Comparison of ENCODE assay signal across 11 cellular contexts in genomic region chr1:27000817-27001460, GRCh38. TPM values are rescaled to one million over a fixed set of nuclear protein-coding genes. Genes with fewer than 3 reads are reported as not detected.
A peak's percentile ranks its signal among the peaks of the same experiment; 100 is the strongest.
DNase-seq lines count a peak whose midpoint lies in the region; ATAC-seq and TF ChIP-seq lines count a peak whose summit lies in the region.
"Had no signal": no experiment of that assay in that cellular context is flagged by ENCODE, and none has a peak within 500 bp of the region (broad histone marks: within the 10 kb centered on the region; RNA-seq: fewer than 3 reads in every experiment).

No MANE protein-coding gene starts in this region.

- peaks cover 2% of the 10 kb centered on the region for H3K79me2 ChIP-seq in fibroblast of lung (ENCODE audit: control insufficient read depth, insufficient read depth, low read length)

- H3K4me3 Mint-ChIP-seq in osteocyte (ENCODE audit: unreplicated experiment), result no peak overlapping the region

- peaks cover 70% of the 10 kb centered on the region for H3K4me1 ChIP-seq in RWPE2 (ENCODE audit: insufficient read depth, poor library complexity, severe bottlenecking)
- peaks cover 37% of the 10 kb centered on the region for H3K4me1 ChIP-seq in fibroblast of lung (ENCODE audit: control insufficient read depth, extremely low read depth, insufficient read depth, low read length)

- no peak overlapping the region for H2AFZ ChIP-seq in fibroblast of lung (ENCODE audit: low read length)
- H2AFZ ChIP-seq: PC-9 had no signal

- peaks cover 50% of the 10 kb centered on the region for H3K36me3 ChIP-seq in RWPE2 (ENCODE audit: low read depth)
- H3K36me3 ChIP-seq in fibroblast of lung (ENCODE audit: control insufficient read depth, insufficient read depth, low read length), result peaks cover 2% of the 10 kb centered on the region

- H3K4me3 ChIP-seq in AG04450 (ENCODE audit: low read depth, low read length) (no peak overlapping the region), RWPE2 (ENCODE audit: severe bottlenecking) (no peak overlapping the region), fibroblast of lung (replicated peaks in 1 of 4; ENCODE audit: control extremely low read depth in 1 of 4, insufficient read depth in 1 of 4, low read depth in 3 of 4, low read length in 4 of 4) (no peak overlapping the region)
- H3K4me3 ChIP-seq: PC-9 had no signal

- no peaks in the 10 kb centered on the region for H3K9me3 Mint-ChIP-seq in osteocyte (ENCODE audit: unreplicated experiment)
- H3K9me3 Mint-ChIP-seq: activated B cell treated with CpG ODN at 0.5 μM for 24 hours had no signal

- H3K9me3 ChIP-seq in AG04450 (ENCODE audit: control insufficient read depth, insufficient read depth, low read length) (peaks cover 1% of the 10 kb centered on the region; the same call in 1 of the 2 replicates), RWPE2 (ENCODE audit: severe bottlenecking) (no peaks in the 10 kb centered on the region), fibroblast of lung (ENCODE audit: control insufficient read depth, insufficient read depth, low read depth, low read length) (no peaks in the 10 kb centered on the region)

- no peak for TF ChIP-seq CTCF in AG04450 (IDR thresholded peaks at IDR 0.05; ENCODE audit: low read depth, low read length)
- no peak for TF ChIP-seq CTCF in RWPE2 (IDR thresholded peaks at IDR 0.05; ENCODE audit: poor library complexity, severe bottlenecking)
- no peak for TF ChIP-seq CTCF in fibroblast of lung (conservative IDR thresholded peaks at IDR 0.05 in 1 of 2, IDR thresholded peaks at IDR 0.05 in 1 of 2; ENCODE audit: low read depth in 1 of 2, low read length in 2 of 2)
- TF ChIP-seq CTCF in osteocyte (IDR thresholded peaks at IDR 0.05), result no peak

- H3K4me2 ChIP-seq in fibroblast of lung (ENCODE audit: extremely low read depth, insufficient read depth, low read length), result no peak overlapping the region
- H3K4me2 ChIP-seq: PC-9 had no signal

- CTCF ChIA-PET in AG04450 (lab: Charles Lee), result interaction anchor here (1.1 kb wide), 1 partner anchor 44 kb away, joined by 3 read pairs; no protein-coding TSS in a partner anchor

- H3K36me3 Mint-ChIP-seq in osteocyte (ENCODE audit: unreplicated experiment), result no peaks in the 10 kb centered on the region

- H3K27ac Mint-ChIP-seq in osteocyte (ENCODE audit: unreplicated experiment), result peak overlapping the region; percentile 95

- no peak overlapping the region for H3K9ac ChIP-seq in fibroblast of lung (ENCODE audit: insufficient read depth, low read length)

- no peaks in the 10 kb centered on the region for H4K20me1 ChIP-seq in fibroblast of lung (ENCODE audit: control insufficient read depth, extremely low read depth, insufficient read depth, low read length)

- no peak for ATAC-seq in RWPE2 (ENCODE audit: low read depth)
- ATAC-seq in GM21717 (IDR thresholded peaks at IDR 0.05; ENCODE audit: unreplicated experiment), result no peak
- no peak for ATAC-seq in HG03342 (IDR thresholded peaks at IDR 0.05; ENCODE audit: unreplicated experiment)

- POLR2A ChIA-PET in AG04450 (lab: Yijun Ruan, JAX), result interaction anchor here (1.0 to 1.5 kb wide), 2 partner anchors 11 to 154 kb away, joined by 3 to 12 read pairs; partner anchors contain the start of genes SLC9A1 and TENT5B

- H3K27me3 ChIP-seq in AG04450 (ENCODE audit: control insufficient read depth, insufficient read depth, low read length) (no peaks in the 10 kb centered on the region), RWPE2 (ENCODE audit: insufficient read depth, poor library complexity, severe bottlenecking) (no peaks in the 10 kb centered on the region), fibroblast of lung (ENCODE audit: control insufficient read depth, insufficient read depth, low read length) (no peaks in the 10 kb centered on the region)

- peaks cover 75% of the 10 kb centered on the region for H3K4me1 Mint-ChIP-seq in osteocyte (ENCODE audit: unreplicated experiment)

- H3K27me3 Mint-ChIP-seq in osteocyte (ENCODE audit: unreplicated experiment), result no peaks in the 10 kb centered on the region

- H3K27ac ChIP-seq in AG04450 (ENCODE audit: low read depth, low read length) (peak overlapping the region; percentile 57), RWPE2 (ENCODE audit: poor library complexity, severe bottlenecking) (peak overlapping the region; percentile 98), fibroblast of lung (ENCODE audit: insufficient read depth, low read length) (peak overlapping the region; percentile 84)

- DNase-seq in AG04450 (ENCODE audit: low read depth, low spot score) (no peak), RWPE2 (ENCODE audit: low spot score) (no peak), fibroblast of lung (ENCODE audit: low read depth in 2 of 2) (peak in 1 of 2 donors; percentile 81), osteocyte (ENCODE audit: extremely low spot score, unreplicated experiment) (no peak), amygdala (lab: John Stamatoyannopoulos, UW) (no peak), NCI-H510A (lab: John Stamatoyannopoulos, UW) (no peak)
- DNase-seq: activated B cell treated with CpG ODN at 0.5 μM for 24 hours, NCI-H1694, PC-9 had no signal

RNA-seq across cellular contexts. Expression of gene TRNP1, which starts 7.4 kb away (rescaled TPM):
- 47.1 and 50.7 TPM in 2 replicates for polyA plus RNA-seq in AG04450 (2011; rRNA removed)
- 20.6 and 20.9 TPM in 2 replicates for polyA minus RNA-seq in AG04450 (2011; rRNA and poly(A)+ RNA removed)
- 10.8 and 16.2 TPM in 2 replicates for total RNA-seq in fibroblast of lung
- polyA plus RNA-seq in fibroblast of lung, result 32.6 and 66.9 TPM in 2 replicates
- 27.5 and 54.1 TPM in 2 replicates for polyA plus RNA-seq in fibroblast of lung (2012)
- 9.0 and 25.6 TPM in 2 replicates for polyA minus RNA-seq in fibroblast of lung (ENCODE audit: low replicate concordance)
- 33.7 and 36.3 TPM in 2 replicates for total RNA-seq in osteocyte

RNA-seq across cellular contexts. Expression of gene TENT5B, which starts 11.7 kb away (rescaled TPM):
- polyA plus RNA-seq in AG04450 (2011; rRNA removed), result 1.5 and 2.1 TPM in 2 replicates
- polyA minus RNA-seq in AG04450 (2011; rRNA and poly(A)+ RNA removed), result 2.8 and 4.2 TPM in 2 replicates
- 0.50 and 1.0 TPM in 2 replicates for total RNA-seq in fibroblast of lung
- polyA plus RNA-seq in fibroblast of lung, result 1.9 and 9.3 TPM in 2 replicates
- polyA plus RNA-seq in fibroblast of lung (2012), result 2.0 and 10.8 TPM in 2 replicates
- 3.7 and 13.7 TPM in 2 replicates for polyA minus RNA-seq in fibroblast of lung (ENCODE audit: low replicate concordance)
- 6.8 and 7.9 TPM in 2 replicates for total RNA-seq in osteocyte
- total RNA-seq: activated B cell treated with CpG ODN at 0.5 μM for 24 hours had no signal

RNA-seq across cellular contexts. Expression of gene KDF1, which starts 40.7 kb away (rescaled TPM):
- polyA plus RNA-seq in AG04450 (2011; rRNA removed), result 0.06 TPM in 1 of 2 replicates, not detected in the other
- polyA minus RNA-seq in AG04450 (2011; rRNA and poly(A)+ RNA removed), result not detected in 2 replicates
- not detected in 2 replicates for total RNA-seq in fibroblast of lung
- 0.05 TPM in 1 of 2 replicates, not detected in the other for polyA plus RNA-seq in fibroblast of lung
- polyA plus RNA-seq in fibroblast of lung (2012), result not detected in 2 replicates
- polyA minus RNA-seq in fibroblast of lung (ENCODE audit: low replicate concordance), result not detected in 2 replicates
- not detected in 2 replicates for total RNA-seq in osteocyte
